12 cellular contexts compared by ENCODE assay signal in the genomic region with DNA sequence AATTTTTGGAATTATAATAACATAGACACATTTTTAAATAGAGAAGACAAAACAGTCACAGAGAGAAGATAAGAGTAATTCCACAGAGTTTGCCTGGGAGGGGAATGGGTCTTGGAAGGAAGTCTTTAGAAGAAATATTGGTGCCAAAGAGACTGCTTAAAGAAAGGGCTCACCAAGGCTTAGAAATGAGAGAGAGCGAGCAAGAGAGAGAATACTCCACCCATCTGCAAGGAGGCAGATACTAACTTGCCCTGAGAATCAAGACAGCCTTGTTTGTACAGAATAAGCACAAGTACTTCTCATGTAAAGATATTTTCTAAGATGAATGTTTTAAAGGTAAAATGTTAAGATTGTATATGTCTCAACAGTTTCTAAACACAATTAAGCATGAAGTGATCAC.
A peak's percentile ranks its signal among the peaks of the same experiment; 100 is the strongest.
DNase-seq lines count a peak whose midpoint lies in the region; ATAC-seq and TF ChIP-seq lines count a peak whose summit lies in the region.
"Had no signal": no experiment of that assay in that cellular context is flagged by ENCODE, and none has a peak within 500 bp of the region (broad histone marks: within the 10 kb centered on the region; RNA-seq: fewer than 3 reads in every experiment).

No MANE protein-coding gene starts in this region.

- in situ Hi-C loops in Panc1 (cut with HindIII; ENCODE audit: low pct_unique_long_range_greater_than_20kb, low sequenced_read_pairs): no loop called here

- H3K4me3 ChIP-seq in ACC112 (ENCODE audit: low read depth, low read length) (peak overlapping the region; percentile 49), Panc1 (ENCODE audit: low read depth in 2 of 2, low read length in 2 of 2) (no peak overlapping the region), neural progenitor cell (no peak overlapping the region), aorta (ENCODE audit: low read length in 2 of 2) (no peak overlapping the region)
- H3K4me3 ChIP-seq: colonic mucosa, GM12878 had no signal

- H3K4me2 ChIP-seq in neural progenitor cell: peak overlapping the region; percentile 65

- H3K27me3 ChIP-seq in ACC112 (ENCODE audit: insufficient read depth, low read length): no peaks in the 10 kb centered on the region
- no peaks in the 10 kb centered on the region for H3K27me3 ChIP-seq in Panc1 (ENCODE audit: control insufficient read depth, insufficient read depth, low read length)
- no peaks in the 10 kb centered on the region for H3K27me3 ChIP-seq in neural progenitor cell
- no peaks in the 10 kb centered on the region for H3K27me3 ChIP-seq in aorta (ENCODE audit: control insufficient read depth in 1 of 2, insufficient read depth in 2 of 2, low read length in 1 of 2)
- H3K27me3 ChIP-seq: colonic mucosa had no signal

- no peaks in the 10 kb centered on the region for H3K36me3 Mint-ChIP-seq in neural progenitor cell

- no peak overlapping the region for H3K27ac Mint-ChIP-seq in neural progenitor cell

- peaks cover 78% of the 10 kb centered on the region for H3K4me1 ChIP-seq in ACC112 (ENCODE audit: control insufficient read depth, insufficient read depth, low read length, unreplicated experiment)
- H3K4me1 ChIP-seq in Panc1 (ENCODE audit: control insufficient read depth, insufficient read depth, low read length): peaks cover 73% of the 10 kb centered on the region
- H3K4me1 ChIP-seq in neural progenitor cell: peaks cover 38% of the 10 kb centered on the region
- peaks cover 2 to 6% of the 10 kb centered on the region in 2 donors for H3K4me1 ChIP-seq in aorta (ENCODE audit: control insufficient read depth in 1 of 2, insufficient read depth in 2 of 2, low read length in 2 of 2)

- H3K4me3 Mint-ChIP-seq in neural progenitor cell: no peak overlapping the region
- H3K4me3 Mint-ChIP-seq: CD4-positive, alpha-beta T cell had no signal

- ATAC-seq in Panc1: no peak
- no peak for ATAC-seq in aorta (ENCODE audit: low FRiP score)

- H3K9me3 ChIP-seq in Panc1 (ENCODE audit: control insufficient read depth, insufficient read depth, low read depth, low read length) (no peaks in the 10 kb centered on the region; the same call in 1 of the 2 replicates), neural progenitor cell (ENCODE audit: low read depth) (no peaks in the 10 kb centered on the region), aorta (ENCODE audit: control insufficient read depth, low read length) (no peaks in the 10 kb centered on the region)
- H3K9me3 ChIP-seq: colonic mucosa had no signal

- H3K27ac ChIP-seq in ACC112 (ENCODE audit: low read depth, low read length): peak overlapping the region; percentile 94
- peak overlapping the region; percentile 89 for H3K27ac ChIP-seq in Panc1 (ENCODE audit: low read length)
- H3K27ac ChIP-seq in epithelial cell of prostate: peak overlapping the region; percentile 89
- H3K27ac ChIP-seq in neural progenitor cell: no peak overlapping the region
- peak overlapping the region in 1 of 2 donors; percentile 49 for H3K27ac ChIP-seq in aorta (ENCODE audit: low read depth in 1 of 2, low read length in 2 of 2)

- H2AFZ ChIP-seq in ACC112 (ENCODE audit: low read length, unreplicated experiment) (peak overlapping the region; percentile 70), neural progenitor cell (replicated peaks) (peak overlapping the region; percentile 40)

- intact Hi-C loops in Panc1 (cut with micrococcal nuclease; ENCODE audit: unreplicated experiment) (loop anchor here (5.0 to 10.0 kb wide), 2 partner anchors 103 to 185 kb away; no protein-coding TSS in a partner anchor), aorta (cut with DNase I) (loop anchor here (5.0 to 10.0 kb wide), 6 partner anchors 85 to 535 kb away; partner anchors contain the start of gene SLC38A2 (in 1 of the 2))

- DNase-seq in Panc1 (ENCODE audit: low read depth, low spot score): no peak
- DNase-seq in epithelial cell of prostate (ENCODE audit: low read depth, low spot score): no peak
- DNase-seq in neural progenitor cell (ENCODE audit: low spot score): no peak
- no peak for DNase-seq in NCI-H2029 treated with DMSO at 0.1 percent for 48 hours (lab: John Stamatoyannopoulos, UW)
- DNase-seq in aorta: no peak
- DNase-seq in GM19238 (ENCODE audit: insufficient read length, low spot score): no peak
- no peak for DNase-seq in stimulated activated CD4-positive, alpha-beta T cell treated with anti-CD3 and anti-CD28 coated beads, Interleukin-4, amount 100 ng/mL, for 4 hours
- DNase-seq: CD4-positive, alpha-beta T cell; colonic mucosa; stimulated activated naive CD8-positive, alpha-beta T cell treated with anti-CD3 and anti-CD28 coated beads, Interleukin-15, amount 100 ng/mL, for 72 hours had no signal

- no peaks in the 10 kb centered on the region for H3K79me2 ChIP-seq in ACC112 (ENCODE audit: control insufficient read depth, insufficient read depth, low read length, unreplicated experiment)
- no peaks in the 10 kb centered on the region for H3K79me2 ChIP-seq in neural progenitor cell (ENCODE audit: low read depth)

- CTCF ChIA-PET in Panc1 (lab: Charles Lee): no interaction called here

- POLR2A ChIA-PET in Panc1 (lab: Charles Lee): no interaction called here

- H4K20me1 ChIP-seq in neural progenitor cell (ENCODE audit: low read depth): no peaks in the 10 kb centered on the region

- 3 to 8% methylated on average over 1 of the region's 1 CpG for whole genome bisulfite sequencing in aorta, 2 donors

- peaks cover 30% of the 10 kb centered on the region for H3K4me1 Mint-ChIP-seq in neural progenitor cell

- peaks cover 2% of the 10 kb centered on the region for H3K27me3 Mint-ChIP-seq in neural progenitor cell (ENCODE audit: insufficient read depth, low read depth)
- H3K27me3 Mint-ChIP-seq: CD4-positive, alpha-beta T cell; stimulated activated naive CD8-positive, alpha-beta T cell treated with anti-CD3 and anti-CD28 coated beads, Interleukin-15, amount 100 ng/mL, for 72 hours had no signal

- TF ChIP-seq CTCF in Panc1 (IDR thresholded peaks at IDR 0.05): no peak
- TF ChIP-seq CTCF in neural progenitor cell (IDR thresholded peaks at IDR 0.05): no peak

- H3K9ac ChIP-seq in neural progenitor cell: no peak overlapping the region

- no peaks in the 10 kb centered on the region for H3F3A ChIP-seq in neural progenitor cell (ENCODE audit: low read depth)

- H3K36me3 ChIP-seq in ACC112 (ENCODE audit: insufficient read depth, low read length): no peaks in the 10 kb centered on the region
- H3K36me3 ChIP-seq in Panc1 (ENCODE audit: control insufficient read depth, insufficient read depth, low read length): no peaks in the 10 kb centered on the region
- H3K36me3 ChIP-seq in neural progenitor cell: no peaks in the 10 kb centered on the region
- H3K36me3 ChIP-seq in aorta (ENCODE audit: control insufficient read depth in 1 of 2, insufficient read depth in 2 of 2, low read length in 1 of 2): no peaks in the 10 kb centered on the region
- H3K36me3 ChIP-seq: colonic mucosa had no signal

- H3K9me3 Mint-ChIP-seq in neural progenitor cell: no peaks in the 10 kb centered on the region
- H3K9me3 Mint-ChIP-seq: CD4-positive, alpha-beta T cell; stimulated activated naive CD8-positive, alpha-beta T cell treated with anti-CD3 and anti-CD28 coated beads, Interleukin-15, amount 100 ng/mL, for 72 hours had no signal

- BruUV-seq in Panc1 (replicated peaks; lab: Mats Ljungman, UMichigan): no TSS peak
